Comparison of ENCODE assay signal across 22 cellular contexts in genomic region chr20:49646126-49646525, GRCh38.
A peak's percentile ranks its signal among the peaks of the same experiment; 100 is the strongest.
DNase-seq lines count a peak whose midpoint lies in the region; ATAC-seq and TF ChIP-seq lines count a peak whose summit lies in the region.
"Had no signal": no experiment of that assay in that cellular context is flagged by ENCODE, and none has a peak within 500 bp of the region (broad histone marks: within the 10 kb centered on the region; RNA-seq: fewer than 3 reads in every experiment).

No MANE protein-coding gene starts in this region.

- H3K9me3 ChIP-seq in PC-3 (ENCODE audit: low read length) (no peaks in the 10 kb centered on the region), neutrophil (no peaks in the 10 kb centered on the region), T-helper 17 cell (ENCODE audit: control insufficient read depth, low read length, poor library complexity, severe bottlenecking) (no peaks in the 10 kb centered on the region)
- H3K9me3 ChIP-seq: lower lobe of right lung had no signal

- H3K4me2 ChIP-seq in PC-3 (ENCODE audit: low read length) = no peak overlapping the region

- intact Hi-C loops in PC-3 (cut with micrococcal nuclease) = no loop called here

- H3K27me3 Mint-ChIP-seq in T-helper 17 cell = no peaks in the 10 kb centered on the region

- in situ Hi-C loops in brain microvascular endothelial cell (cut with HindIII; ENCODE audit: low pct_ligation_motif_present, low sequenced_read_pairs) = no loop called here

- POLR2A ChIA-PET in PC-3 (lab: Charles Lee; ENCODE audit: unreplicated experiment) = interaction anchor here (0.7 kb wide), 1 partner anchor 34 kb away, joined by 4 read pairs; no protein-coding TSS in a partner anchor

- no peak overlapping the region for H3K27ac Mint-ChIP-seq in T-helper 17 cell

- H3K4me1 ChIP-seq in PC-3 (ENCODE audit: insufficient read depth, low read length) (peaks cover 20% of the 10 kb centered on the region), neutrophil (ENCODE audit: control insufficient read depth in 1 of 2, insufficient read depth in 1 of 2, low read depth in 1 of 2, low read length in 1 of 2) (peaks cover 47 to 50% of the 10 kb centered on the region in 2 experiments)

- no peak overlapping the region for H2AFZ ChIP-seq in PC-3 (ENCODE audit: low read length)
- H2AFZ ChIP-seq: parathyroid adenoma had no signal

- H3K36me3 ChIP-seq in PC-3 (ENCODE audit: low read depth, low read length) (peaks cover 59% of the 10 kb centered on the region), brain microvascular endothelial cell (replicated peaks) (peaks cover 41% of the 10 kb centered on the region), neutrophil (peaks cover 78% of the 10 kb centered on the region)

- no peaks in the 10 kb centered on the region for H3K9me2 ChIP-seq in PC-3 (replicated peaks; ENCODE audit: low read length)

- H3K36me3 Mint-ChIP-seq in T-helper 17 cell (ENCODE audit: low read depth) = peaks cover 11% of the 10 kb centered on the region

- CTCF ChIA-PET in PC-3 (lab: Charles Lee) = no interaction called here

- no peaks in the 10 kb centered on the region for H4K20me1 ChIP-seq in PC-3 (ENCODE audit: low read length)

- ATAC-seq in PC-3 (no peak), GM21381 (IDR thresholded peaks at IDR 0.05; ENCODE audit: unreplicated experiment) (no peak), GM18520 (IDR thresholded peaks at IDR 0.05; ENCODE audit: unreplicated experiment) (no peak), HG03045 (IDR thresholded peaks at IDR 0.05; ENCODE audit: unreplicated experiment) (no peak), T-helper 17 cell (no peak)
- ATAC-seq: lower lobe of right lung had no signal

- no peak overlapping the region for H3K27ac ChIP-seq in PC-3 (ENCODE audit: low read length)
- H3K27ac ChIP-seq in brain microvascular endothelial cell = peak overlapping the region; percentile 37
- H3K27ac ChIP-seq in neutrophil = peak overlapping the region; percentile 85
- H3K27ac ChIP-seq: coronary artery, epithelial cell of prostate, lower lobe of right lung, parathyroid adenoma, SK-N-MC, skin epidermis had no signal

- H3K9ac ChIP-seq in PC-3 (ENCODE audit: low read length) = no peak overlapping the region
- H3K9ac ChIP-seq: parathyroid adenoma had no signal

- no TSS peak for BruUV-seq in PC-3 (replicated peaks; lab: Mats Ljungman, UMichigan)

- no peaks in the 10 kb centered on the region for H3F3A ChIP-seq in PC-3 (ENCODE audit: low read length, unreplicated experiment)

- no peaks in the 10 kb centered on the region for H3K79me2 ChIP-seq in PC-3 (ENCODE audit: low read length)
- H3K79me2 ChIP-seq: parathyroid adenoma had no signal

- H3K27me3 ChIP-seq in PC-3 (ENCODE audit: low read length) (no peaks in the 10 kb centered on the region), brain microvascular endothelial cell (replicated peaks) (no peaks in the 10 kb centered on the region), neutrophil (no peaks in the 10 kb centered on the region)

- TF ChIP-seq CTCF in PC-3 (conservative IDR thresholded peaks at IDR 0.05; ENCODE audit: low read depth, low read length) = no peak
- TF ChIP-seq CTCF in brain microvascular endothelial cell (IDR thresholded peaks at IDR 0.05; ENCODE audit: low read depth, low read length, missing control alignments) = no peak
- no peak for TF ChIP-seq CTCF in neutrophil (IDR thresholded peaks at IDR 0.05)

- peaks cover 13% of the 10 kb centered on the region for H3K4me1 Mint-ChIP-seq in T-helper 17 cell

- H3K4me3 ChIP-seq in PC-3 (ENCODE audit: low read length) (no peak overlapping the region), brain microvascular endothelial cell (ENCODE audit: low read depth, low read length) (no peak overlapping the region), neutrophil (ENCODE audit: low read depth in 1 of 2, low read length in 1 of 2) (no peak overlapping the region)
- H3K4me3 ChIP-seq: coronary artery, lower lobe of right lung, SK-N-MC, skin epidermis had no signal

- DNase-seq in ELR (ENCODE audit: low read depth) (peak; percentile 90), PC-3 (peak; percentile 52), brain microvascular endothelial cell (peak; percentile 77), T-helper 17 cell (no peak)
- DNase-seq: activated CD4-positive, alpha-beta T cell treated with anti-CD3 and anti-CD28 coated beads for 48 hours; activated CD8-positive, alpha-beta memory T cell treated with anti-CD3 and anti-CD28 coated beads, Interleukin-2, amount 50 U/mL, for 4 hours; activated naive CD4-positive, alpha-beta T cell treated with Interleukin-2 at 50 U/mL for 16 hours; C1 segment of cervical spinal cord; GDM1; lower lobe of right lung; NCI-H1417 treated with DMSO at 0.1 percent for 48 hours; NCI-H69; stimulated activated CD4-positive, alpha-beta T cell treated with anti-CD3 and anti-CD28 coated beads, Interleukin-2, amount 100 ng/mL, for 48 hours had no signal

- H3K4me3 Mint-ChIP-seq in T-helper 17 cell = no peak overlapping the region

Comparison
In these comparisons a context has a peak if more than half of its experiments do, and no peak if none do; other contexts are left out.
1. DNase-seq: peak in ELR (single experiment), PC-3 (single experiment) and brain microvascular endothelial cell (single experiment); none in T-helper 17 cell (0 of 3).